ENCODE assay signal across 22 cellular contexts in genomic region chr10:43976292-43976691, GRCh38.
"Had no signal": no experiment of that assay in that cellular context is flagged by ENCODE, and none has a peak within 500 bp of the region (broad histone marks: within the 10 kb centered on the region; RNA-seq: fewer than 3 reads in every experiment).

No MANE protein-coding gene starts in this region.

- H3K27me3 ChIP-seq: esophagus muscularis mucosa, foreskin keratinocyte, gastroesophageal sphincter, heart left ventricle, hepatocyte, left lung had no signal

- H3K27ac Mint-ChIP-seq: immature natural killer cell; memory B cell; mesothelial cell of epicardium; naive B cell; naive thymus-derived CD8-positive, alpha-beta T cell had no signal

- ATAC-seq: foreskin keratinocyte; gastroesophageal sphincter; heart left ventricle; left lung; left ventricle myocardium superior; lower lobe of right lung; mucosa of descending colon; naive thymus-derived CD8-positive, alpha-beta T cell had no signal

- H3K4me3 ChIP-seq: coronary artery, dorsolateral prefrontal cortex, esophagus muscularis mucosa, gastroesophageal sphincter, heart left ventricle, hepatocyte, left lung, lower lobe of right lung, mucosa of descending colon had no signal

- DNase-seq: dorsolateral prefrontal cortex; effector CD4-positive, alpha-beta T cell; effector memory CD4-positive, alpha-beta T cell; foreskin keratinocyte; heart left ventricle; hypothalamus; immature natural killer cell; kidney; kidney glomerular epithelial cell; left lung; left ventricle myocardium superior; lower lobe of right lung; mammary epithelial cell; mucosa of descending colon; naive B cell; naive thymus-derived CD8-positive, alpha-beta T cell had no signal

- H3K4me1 Mint-ChIP-seq: memory B cell, naive B cell had no signal

- H3K36me3 Mint-ChIP-seq: immature natural killer cell; memory B cell; mesothelial cell of epicardium; naive B cell; naive thymus-derived CD8-positive, alpha-beta T cell had no signal

- H3K4me2 ChIP-seq: hepatocyte had no signal

- H2AFZ ChIP-seq: hepatocyte had no signal

- H3K4me3 Mint-ChIP-seq: immature natural killer cell; memory B cell; mesothelial cell of epicardium; naive B cell; naive thymus-derived CD8-positive, alpha-beta T cell had no signal

- H3K79me2 ChIP-seq: hepatocyte had no signal

- H3K4me1 ChIP-seq: foreskin keratinocyte, gastroesophageal sphincter had no signal

- H3K9me3 Mint-ChIP-seq: immature natural killer cell; mesothelial cell of epicardium; naive thymus-derived CD8-positive, alpha-beta T cell had no signal

- H3K27ac ChIP-seq: coronary artery, dorsolateral prefrontal cortex, esophagus muscularis mucosa, foreskin keratinocyte, gastroesophageal sphincter, heart left ventricle, hepatocyte, left lung, lower lobe of right lung had no signal

- H3K36me3 ChIP-seq: esophagus muscularis mucosa, gastroesophageal sphincter, heart left ventricle, left lung, lower lobe of right lung had no signal

- H3K9me3 ChIP-seq: esophagus muscularis mucosa, gastroesophageal sphincter, heart left ventricle, left lung, lower lobe of right lung, mucosa of descending colon had no signal
